1 cellular context compared by ENCODE assay signal in the genomic region with DNA sequence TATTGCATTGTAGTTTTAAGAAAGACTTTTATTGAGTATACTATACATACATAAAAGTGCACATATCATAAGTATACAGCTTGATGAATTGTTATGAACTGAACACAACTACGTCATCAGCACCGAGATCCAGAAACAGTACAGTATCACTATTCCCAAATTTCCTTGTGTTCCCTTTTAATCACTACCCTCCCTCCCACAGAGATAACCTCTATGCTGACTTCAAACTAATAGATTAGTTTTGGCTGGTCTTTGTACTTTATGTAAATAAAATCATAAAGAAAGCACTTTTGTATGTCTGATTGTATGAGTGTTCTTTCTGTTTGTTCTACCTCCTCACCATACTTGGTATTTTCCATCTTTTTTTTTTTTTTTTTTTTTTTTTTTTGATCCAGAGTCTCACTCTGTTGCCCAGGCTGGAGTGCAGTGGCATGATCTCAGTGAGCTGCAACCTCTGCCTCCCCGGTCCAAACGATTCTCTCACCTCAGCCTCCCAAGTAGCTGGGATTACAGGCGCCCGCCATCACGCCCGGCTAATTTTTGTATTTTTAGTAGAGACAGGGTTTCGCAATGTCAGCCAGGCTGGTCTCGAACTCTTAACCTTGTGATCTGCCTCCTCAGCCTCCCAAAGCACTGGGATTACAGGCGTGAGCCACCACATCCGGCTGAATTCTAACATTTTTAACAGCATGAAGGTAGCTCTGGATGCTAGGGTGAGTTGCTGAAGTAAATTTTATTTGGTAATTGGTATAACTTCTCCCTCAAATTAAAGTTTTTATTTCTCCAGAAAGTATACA.
TF ChIP-seq lines count a peak whose summit lies in the region.

No MANE protein-coding gene starts in this region.

TF ChIP-seq in HepG2, 621 proteins besides CTCF, POLR2A, EP300 and RAD21 (continued from another document and continues in another):
- TF ChIP-seq, protein P1, sequence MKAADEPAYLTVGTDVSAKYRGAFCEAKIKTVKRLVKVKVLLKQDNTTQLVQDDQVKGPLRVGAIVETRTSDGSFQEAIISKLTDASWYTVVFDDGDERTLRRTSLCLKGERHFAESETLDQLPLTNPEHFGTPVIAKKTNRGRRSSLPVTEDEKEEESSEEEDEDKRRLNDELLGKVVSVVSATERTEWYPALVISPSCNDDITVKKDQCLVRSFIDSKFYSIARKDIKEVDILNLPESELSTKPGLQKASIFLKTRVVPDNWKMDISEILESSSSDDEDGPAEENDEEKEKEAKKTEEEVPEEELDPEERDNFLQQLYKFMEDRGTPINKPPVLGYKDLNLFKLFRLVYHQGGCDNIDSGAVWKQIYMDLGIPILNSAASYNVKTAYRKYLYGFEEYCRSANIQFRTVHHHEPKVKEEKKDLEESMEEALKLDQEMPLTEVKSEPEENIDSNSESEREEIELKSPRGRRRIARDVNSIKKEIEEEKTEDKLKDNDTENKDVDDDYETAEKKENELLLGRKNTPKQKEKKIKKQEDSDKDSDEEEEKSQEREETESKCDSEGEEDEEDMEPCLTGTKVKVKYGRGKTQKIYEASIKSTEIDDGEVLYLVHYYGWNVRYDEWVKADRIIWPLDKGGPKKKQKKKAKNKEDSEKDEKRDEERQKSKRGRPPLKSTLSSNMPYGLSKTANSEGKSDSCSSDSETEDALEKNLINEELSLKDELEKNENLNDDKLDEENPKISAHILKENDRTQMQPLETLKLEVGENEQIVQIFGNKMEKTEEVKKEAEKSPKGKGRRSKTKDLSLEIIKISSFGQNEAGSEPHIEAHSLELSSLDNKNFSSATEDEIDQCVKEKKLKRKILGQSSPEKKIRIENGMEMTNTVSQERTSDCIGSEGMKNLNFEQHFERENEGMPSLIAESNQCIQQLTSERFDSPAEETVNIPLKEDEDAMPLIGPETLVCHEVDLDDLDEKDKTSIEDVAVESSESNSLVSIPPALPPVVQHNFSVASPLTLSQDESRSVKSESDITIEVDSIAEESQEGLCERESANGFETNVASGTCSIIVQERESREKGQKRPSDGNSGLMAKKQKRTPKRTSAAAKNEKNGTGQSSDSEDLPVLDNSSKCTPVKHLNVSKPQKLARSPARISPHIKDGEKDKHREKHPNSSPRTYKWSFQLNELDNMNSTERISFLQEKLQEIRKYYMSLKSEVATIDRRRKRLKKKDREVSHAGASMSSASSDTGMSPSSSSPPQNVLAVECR (CRISPR knock-in tag; IDR thresholded peaks at IDR 0.05; ENCODE audit: borderline replicate concordance) = no peak
- no peak for TF ChIP-seq EED (CRISPR knock-in tag; IDR thresholded peaks at IDR 0.05)
- TF ChIP-seq, protein P2, sequence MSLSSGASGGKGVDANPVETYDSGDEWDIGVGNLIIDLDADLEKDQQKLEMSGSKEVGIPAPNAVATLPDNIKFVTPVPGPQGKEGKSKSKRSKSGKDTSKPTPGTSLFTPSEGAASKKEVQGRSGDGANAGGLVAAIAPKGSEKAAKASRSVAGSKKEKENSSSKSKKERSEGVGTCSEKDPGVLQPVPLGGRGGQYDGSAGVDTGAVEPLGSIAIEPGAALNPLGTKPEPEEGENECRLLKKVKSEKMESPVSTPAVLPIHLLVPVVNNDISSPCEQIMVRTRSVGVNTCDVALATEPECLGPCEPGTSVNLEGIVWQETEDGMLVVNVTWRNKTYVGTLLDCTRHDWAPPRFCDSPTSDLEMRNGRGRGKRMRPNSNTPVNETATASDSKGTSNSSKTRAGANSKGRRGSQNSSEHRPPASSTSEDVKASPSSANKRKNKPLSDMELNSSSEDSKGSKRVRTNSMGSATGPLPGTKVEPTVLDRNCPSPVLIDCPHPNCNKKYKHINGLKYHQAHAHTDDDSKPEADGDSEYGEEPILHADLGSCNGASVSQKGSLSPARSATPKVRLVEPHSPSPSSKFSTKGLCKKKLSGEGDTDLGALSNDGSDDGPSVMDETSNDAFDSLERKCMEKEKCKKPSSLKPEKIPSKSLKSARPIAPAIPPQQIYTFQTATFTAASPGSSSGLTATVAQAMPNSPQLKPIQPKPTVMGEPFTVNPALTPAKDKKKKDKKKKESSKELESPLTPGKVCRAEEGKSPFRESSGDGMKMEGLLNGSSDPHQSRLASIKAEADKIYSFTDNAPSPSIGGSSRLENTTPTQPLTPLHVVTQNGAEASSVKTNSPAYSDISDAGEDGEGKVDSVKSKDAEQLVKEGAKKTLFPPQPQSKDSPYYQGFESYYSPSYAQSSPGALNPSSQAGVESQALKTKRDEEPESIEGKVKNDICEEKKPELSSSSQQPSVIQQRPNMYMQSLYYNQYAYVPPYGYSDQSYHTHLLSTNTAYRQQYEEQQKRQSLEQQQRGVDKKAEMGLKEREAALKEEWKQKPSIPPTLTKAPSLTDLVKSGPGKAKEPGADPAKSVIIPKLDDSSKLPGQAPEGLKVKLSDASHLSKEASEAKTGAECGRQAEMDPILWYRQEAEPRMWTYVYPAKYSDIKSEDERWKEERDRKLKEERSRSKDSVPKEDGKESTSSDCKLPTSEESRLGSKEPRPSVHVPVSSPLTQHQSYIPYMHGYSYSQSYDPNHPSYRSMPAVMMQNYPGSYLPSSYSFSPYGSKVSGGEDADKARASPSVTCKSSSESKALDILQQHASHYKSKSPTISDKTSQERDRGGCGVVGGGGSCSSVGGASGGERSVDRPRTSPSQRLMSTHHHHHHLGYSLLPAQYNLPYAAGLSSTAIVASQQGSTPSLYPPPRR (CRISPR knock-in tag; IDR thresholded peaks at IDR 0.05; ENCODE audit: borderline replicate concordance) = peak; percentile 43; the same call in 1 of the 2 replicates
- 0 out of 2 replicates have a peak, but pooled peaks have one; percentile 51 for TF ChIP-seq TCF7L2 (IDR thresholded peaks at IDR 0.05; ENCODE audit: low read depth, low read length)
- TF ChIP-seq, protein P3, sequence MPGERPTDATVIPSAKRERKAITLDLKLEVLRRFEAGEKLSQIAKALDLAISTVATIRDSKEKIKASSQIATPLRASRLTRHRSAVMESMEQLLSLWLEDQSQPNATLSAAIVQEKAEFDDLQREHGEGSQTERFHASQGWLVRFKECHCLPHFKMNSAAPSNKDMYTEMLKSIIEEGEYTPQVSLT (CRISPR knock-in tag; IDR thresholded peaks at IDR 0.05; ENCODE audit: borderline replicate concordance, low read depth) = no peak
- TF ChIP-seq, protein P4, sequence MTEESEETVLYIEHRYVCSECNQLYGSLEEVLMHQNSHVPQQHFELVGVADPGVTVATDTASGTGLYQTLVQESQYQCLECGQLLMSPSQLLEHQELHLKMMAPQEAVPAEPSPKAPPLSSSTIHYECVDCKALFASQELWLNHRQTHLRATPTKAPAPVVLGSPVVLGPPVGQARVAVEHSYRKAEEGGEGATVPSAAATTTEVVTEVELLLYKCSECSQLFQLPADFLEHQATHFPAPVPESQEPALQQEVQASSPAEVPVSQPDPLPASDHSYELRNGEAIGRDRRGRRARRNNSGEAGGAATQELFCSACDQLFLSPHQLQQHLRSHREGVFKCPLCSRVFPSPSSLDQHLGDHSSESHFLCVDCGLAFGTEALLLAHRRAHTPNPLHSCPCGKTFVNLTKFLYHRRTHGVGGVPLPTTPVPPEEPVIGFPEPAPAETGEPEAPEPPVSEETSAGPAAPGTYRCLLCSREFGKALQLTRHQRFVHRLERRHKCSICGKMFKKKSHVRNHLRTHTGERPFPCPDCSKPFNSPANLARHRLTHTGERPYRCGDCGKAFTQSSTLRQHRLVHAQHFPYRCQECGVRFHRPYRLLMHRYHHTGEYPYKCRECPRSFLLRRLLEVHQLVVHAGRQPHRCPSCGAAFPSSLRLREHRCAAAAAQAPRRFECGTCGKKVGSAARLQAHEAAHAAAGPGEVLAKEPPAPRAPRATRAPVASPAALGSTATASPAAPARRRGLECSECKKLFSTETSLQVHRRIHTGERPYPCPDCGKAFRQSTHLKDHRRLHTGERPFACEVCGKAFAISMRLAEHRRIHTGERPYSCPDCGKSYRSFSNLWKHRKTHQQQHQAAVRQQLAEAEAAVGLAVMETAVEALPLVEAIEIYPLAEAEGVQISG (CRISPR knock-in tag; IDR thresholded peaks at IDR 0.05) = no peak
- peak; percentile 78 for TF ChIP-seq ZMYM2 (CRISPR knock-in tag; IDR thresholded peaks at IDR 0.05)
- peak; percentile 71 for TF ChIP-seq ISL2 (CRISPR knock-in tag; IDR thresholded peaks at IDR 0.05)
- peak; percentile 11 for TF ChIP-seq ASH2L (IDR thresholded peaks at IDR 0.05; ENCODE audit: insufficient read length, low read depth, low read length)
- TF ChIP-seq PLRG1 (conservative IDR thresholded peaks at IDR 0.05) = no peak
- no peak for TF ChIP-seq ZNF253 (CRISPR knock-in tag; IDR thresholded peaks at IDR 0.05; ENCODE audit: borderline replicate concordance)
- TF ChIP-seq ADNP (CRISPR knock-in tag; IDR thresholded peaks at IDR 0.05) = peak; percentile 70
- TF ChIP-seq, protein P5, sequence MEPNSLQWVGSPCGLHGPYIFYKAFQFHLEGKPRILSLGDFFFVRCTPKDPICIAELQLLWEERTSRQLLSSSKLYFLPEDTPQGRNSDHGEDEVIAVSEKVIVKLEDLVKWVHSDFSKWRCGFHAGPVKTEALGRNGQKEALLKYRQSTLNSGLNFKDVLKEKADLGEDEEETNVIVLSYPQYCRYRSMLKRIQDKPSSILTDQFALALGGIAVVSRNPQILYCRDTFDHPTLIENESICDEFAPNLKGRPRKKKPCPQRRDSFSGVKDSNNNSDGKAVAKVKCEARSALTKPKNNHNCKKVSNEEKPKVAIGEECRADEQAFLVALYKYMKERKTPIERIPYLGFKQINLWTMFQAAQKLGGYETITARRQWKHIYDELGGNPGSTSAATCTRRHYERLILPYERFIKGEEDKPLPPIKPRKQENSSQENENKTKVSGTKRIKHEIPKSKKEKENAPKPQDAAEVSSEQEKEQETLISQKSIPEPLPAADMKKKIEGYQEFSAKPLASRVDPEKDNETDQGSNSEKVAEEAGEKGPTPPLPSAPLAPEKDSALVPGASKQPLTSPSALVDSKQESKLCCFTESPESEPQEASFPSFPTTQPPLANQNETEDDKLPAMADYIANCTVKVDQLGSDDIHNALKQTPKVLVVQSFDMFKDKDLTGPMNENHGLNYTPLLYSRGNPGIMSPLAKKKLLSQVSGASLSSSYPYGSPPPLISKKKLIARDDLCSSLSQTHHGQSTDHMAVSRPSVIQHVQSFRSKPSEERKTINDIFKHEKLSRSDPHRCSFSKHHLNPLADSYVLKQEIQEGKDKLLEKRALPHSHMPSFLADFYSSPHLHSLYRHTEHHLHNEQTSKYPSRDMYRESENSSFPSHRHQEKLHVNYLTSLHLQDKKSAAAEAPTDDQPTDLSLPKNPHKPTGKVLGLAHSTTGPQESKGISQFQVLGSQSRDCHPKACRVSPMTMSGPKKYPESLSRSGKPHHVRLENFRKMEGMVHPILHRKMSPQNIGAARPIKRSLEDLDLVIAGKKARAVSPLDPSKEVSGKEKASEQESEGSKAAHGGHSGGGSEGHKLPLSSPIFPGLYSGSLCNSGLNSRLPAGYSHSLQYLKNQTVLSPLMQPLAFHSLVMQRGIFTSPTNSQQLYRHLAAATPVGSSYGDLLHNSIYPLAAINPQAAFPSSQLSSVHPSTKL (CRISPR knock-in tag; IDR thresholded peaks at IDR 0.05) = peak; percentile 27
- TF ChIP-seq ATF7 (IDR thresholded peaks at IDR 0.05) = peak; percentile 50
- no peak for TF ChIP-seq ATF7 (CRISPR knock-in tag; IDR thresholded peaks at IDR 0.05)
- peak; percentile 94 for TF ChIP-seq PPARG (CRISPR knock-in tag; conservative IDR thresholded peaks at IDR 0.05)
- TF ChIP-seq SNRNP70 (IDR thresholded peaks at IDR 0.05; ENCODE audit: low read depth, low read length) = no peak
- TF ChIP-seq ZNF563 (CRISPR knock-in tag; IDR thresholded peaks at IDR 0.05) = no peak
- no peak for TF ChIP-seq ZKSCAN5 (CRISPR knock-in tag; IDR thresholded peaks at IDR 0.05)
- peak; percentile 65; the same call in 1 of the 2 replicates for TF ChIP-seq KDM1A (CRISPR knock-in tag; IDR thresholded peaks at IDR 0.05)
- TF ChIP-seq DNMT1 (CRISPR knock-in tag; IDR thresholded peaks at IDR 0.05) = no peak
- 0 out of 2 replicates have a peak, but pooled peaks have one; percentile 50 for TF ChIP-seq ZMYM3 (CRISPR knock-in tag; IDR thresholded peaks at IDR 0.05)
- TF ChIP-seq EHMT2 (IDR thresholded peaks at IDR 0.05; ENCODE audit: borderline replicate concordance, low read depth, low read length) = peak; percentile 79; the same call in 1 of the 2 replicates
- TF ChIP-seq, protein P6, sequence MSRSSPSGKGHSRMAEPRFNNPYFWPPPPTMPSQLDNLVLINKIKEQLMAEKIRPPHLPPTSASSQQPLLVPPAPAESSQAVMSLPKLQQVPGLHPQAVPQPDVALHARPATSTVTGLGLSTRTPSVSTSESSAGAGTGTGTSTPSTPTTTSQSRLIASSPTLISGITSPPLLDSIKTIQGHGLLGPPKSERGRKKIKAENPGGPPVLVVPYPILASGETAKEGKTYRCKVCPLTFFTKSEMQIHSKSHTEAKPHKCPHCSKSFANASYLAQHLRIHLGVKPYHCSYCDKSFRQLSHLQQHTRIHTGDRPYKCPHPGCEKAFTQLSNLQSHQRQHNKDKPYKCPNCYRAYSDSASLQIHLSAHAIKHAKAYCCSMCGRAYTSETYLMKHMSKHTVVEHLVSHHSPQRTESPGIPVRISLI (CRISPR knock-in tag; IDR thresholded peaks at IDR 0.05; ENCODE audit: borderline replicate concordance) = peak; percentile 81
- TF ChIP-seq HMG20A (CRISPR knock-in tag; IDR thresholded peaks at IDR 0.05; ENCODE audit: borderline replicate concordance) = no peak
- TF ChIP-seq SOX5 (CRISPR knock-in tag; IDR thresholded peaks at IDR 0.05; ENCODE audit: borderline replicate concordance) = peak; percentile 48; the same call in 1 of the 2 replicates
- TF ChIP-seq, protein P7, sequence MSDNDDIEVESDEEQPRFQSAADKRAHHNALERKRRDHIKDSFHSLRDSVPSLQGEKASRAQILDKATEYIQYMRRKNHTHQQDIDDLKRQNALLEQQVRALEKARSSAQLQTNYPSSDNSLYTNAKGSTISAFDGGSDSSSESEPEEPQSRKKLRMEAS (IDR thresholded peaks at IDR 0.05) = no peak
- peak; percentile 63 for TF ChIP-seq ZNF460 (CRISPR knock-in tag; IDR thresholded peaks at IDR 0.05; ENCODE audit: borderline replicate concordance)
- TF ChIP-seq SOX13 (IDR thresholded peaks at IDR 0.05) = no peak
- peak in 1 of 2 experiments; percentile 75; a peak in 2 of 4 replicates for TF ChIP-seq SOX13 (CRISPR knock-in tag; conservative IDR thresholded peaks at IDR 0.05 in 1 of 2, IDR thresholded peaks at IDR 0.05 in 1 of 2)
- TF ChIP-seq GFI1 (CRISPR knock-in tag; IDR thresholded peaks at IDR 0.05; ENCODE audit: borderline replicate concordance) = peak; percentile 64
- TF ChIP-seq ZNF484 (CRISPR knock-in tag; IDR thresholded peaks at IDR 0.05; ENCODE audit: borderline replicate concordance, low read depth) = no peak
- TF ChIP-seq REXO4 (CRISPR knock-in tag; IDR thresholded peaks at IDR 0.05; ENCODE audit: borderline replicate concordance) = no peak
- TF ChIP-seq ZNF788 (CRISPR knock-in tag; IDR thresholded peaks at IDR 0.05; ENCODE audit: borderline replicate concordance) = no peak
- TF ChIP-seq, protein P8, sequence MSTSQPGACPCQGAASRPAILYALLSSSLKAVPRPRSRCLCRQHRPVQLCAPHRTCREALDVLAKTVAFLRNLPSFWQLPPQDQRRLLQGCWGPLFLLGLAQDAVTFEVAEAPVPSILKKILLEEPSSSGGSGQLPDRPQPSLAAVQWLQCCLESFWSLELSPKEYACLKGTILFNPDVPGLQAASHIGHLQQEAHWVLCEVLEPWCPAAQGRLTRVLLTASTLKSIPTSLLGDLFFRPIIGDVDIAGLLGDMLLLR (CRISPR knock-in tag; IDR thresholded peaks at IDR 0.05) = no peak
- no peak for TF ChIP-seq ZNF660 (CRISPR knock-in tag; IDR thresholded peaks at IDR 0.05; ENCODE audit: borderline replicate concordance, low read depth)
- peak; percentile 97 for TF ChIP-seq ZNF121 (CRISPR knock-in tag; IDR thresholded peaks at IDR 0.05)
- TF ChIP-seq SALL1 (CRISPR knock-in tag; IDR thresholded peaks at IDR 0.05) = 0 out of 2 replicates have a peak, but pooled peaks have one; percentile 14
- peak; percentile 15 for TF ChIP-seq YY1 (IDR thresholded peaks at IDR 0.05; ENCODE audit: insufficient read depth, insufficient replicate concordance, low read depth, low read length)
